ENCODE assay signal across 8 cellular contexts in genomic region chr17:30718691-30719090, GRCh38.
A peak's percentile ranks its signal among the peaks of the same experiment; 100 is the strongest.
DNase-seq lines count a peak whose midpoint lies in the region; ATAC-seq and TF ChIP-seq lines count a peak whose summit lies in the region.
"Not testable (repeated sequence)": the region's sequence is repeated elsewhere in the genome, so short reads cannot be mapped to it uniquely, and the experiment has no call there.

No MANE protein-coding gene starts in this region.

- H3K9me3 Mint-ChIP-seq in activated naive CD4-positive, alpha-beta T cell treated with anti-CD3 and anti-CD28 coated beads, Interleukin-2, amount 10 ng/mL, durations not matched to agents 7 days and 5 days: not testable (repeated sequence)

- not testable (repeated sequence) for TF ChIP-seq CTCF in RWPE2 (IDR thresholded peaks at IDR 0.05; ENCODE audit: poor library complexity, severe bottlenecking); upper lobe of right lung (IDR thresholded peaks at IDR 0.05)

- H3K4me3 ChIP-seq in RWPE2 (ENCODE audit: severe bottlenecking); upper lobe of right lung: not testable (repeated sequence)

- ATAC-seq in RWPE2 (ENCODE audit: low read depth); upper lobe of right lung: not testable (repeated sequence)

- not testable (repeated sequence) for H3K4me1 Mint-ChIP-seq in activated naive CD4-positive, alpha-beta T cell treated with anti-CD3 and anti-CD28 coated beads, Interleukin-2, amount 10 ng/mL, durations not matched to agents 7 days and 5 days

- not testable (repeated sequence) for H3K36me3 ChIP-seq in RWPE2 (ENCODE audit: low read depth); upper lobe of right lung

- not testable (repeated sequence) for H3K4me1 ChIP-seq in RWPE2 (ENCODE audit: insufficient read depth, poor library complexity, severe bottlenecking); upper lobe of right lung

- not testable (repeated sequence) for H3K9me3 ChIP-seq in RWPE2 (ENCODE audit: severe bottlenecking); upper lobe of right lung

- H3K27ac Mint-ChIP-seq in activated naive CD4-positive, alpha-beta T cell treated with anti-CD3 and anti-CD28 coated beads, Interleukin-2, amount 10 ng/mL, durations not matched to agents 7 days and 5 days: not testable (repeated sequence)

- not testable (repeated sequence) for H3K27me3 Mint-ChIP-seq in activated naive CD4-positive, alpha-beta T cell treated with anti-CD3 and anti-CD28 coated beads, Interleukin-2, amount 10 ng/mL, durations not matched to agents 7 days and 5 days

- not testable (repeated sequence) for H3K27ac ChIP-seq in RWPE2 (ENCODE audit: poor library complexity, severe bottlenecking); upper lobe of right lung

- H3K27me3 ChIP-seq in RWPE2 (ENCODE audit: insufficient read depth, poor library complexity, severe bottlenecking); upper lobe of right lung: not testable (repeated sequence)

- CTCF ChIA-PET in activated naive CD4-positive, alpha-beta T cell treated with anti-CD3 and anti-CD28 coated beads, Interleukin-2, amount 10 ng/mL, durations not matched to agents 7 days and 5 days (lab: Charles Lee): interaction anchor here (1.2 to 3.7 kb wide), 3 partner anchors 107 to 378 kb away, joined by 4 to 12 read pairs (median 6); partner anchors contain the start of gene CRLF3

- peak; percentile 28 for DNase-seq in RWPE2 (ENCODE audit: low spot score)
- peak; percentile 44 for DNase-seq in activated CD8-positive, alpha-beta memory T cell treated with anti-CD3 and anti-CD28 coated beads for 24 hours
- peak; percentile 17 for DNase-seq in activated naive CD4-positive, alpha-beta T cell treated with anti-CD3 and anti-CD28 coated beads, Interleukin-2, amount 10 ng/mL, durations not matched to agents 7 days and 5 days
- DNase-seq in ecto neural progenitor cell (ENCODE audit: low spot score): peak; percentile 41
- peak; percentile 46 for DNase-seq in islet precursor cell
- DNase-seq in mesenteric fat pad (ENCODE audit: low spot score): peak; percentile 37
- DNase-seq in posterior vena cava (ENCODE audit: low spot score): peak; percentile 25
- DNase-seq in upper lobe of right lung: peak; percentile 46

- intact Hi-C loops in posterior vena cava (cut with DNase I); upper lobe of right lung (cut with DNase I): not testable (repeated sequence)

- H3K4me3 Mint-ChIP-seq in activated naive CD4-positive, alpha-beta T cell treated with anti-CD3 and anti-CD28 coated beads, Interleukin-2, amount 10 ng/mL, durations not matched to agents 7 days and 5 days: not testable (repeated sequence)

- not testable (repeated sequence) for H3K36me3 Mint-ChIP-seq in activated naive CD4-positive, alpha-beta T cell treated with anti-CD3 and anti-CD28 coated beads, Interleukin-2, amount 10 ng/mL, durations not matched to agents 7 days and 5 days
